Comparison of ENCODE assay signal across 14 cellular contexts in genomic region chr9:134215395-134215708, GRCh38. TPM values are rescaled to one million over a fixed set of nuclear protein-coding genes. Genes with fewer than 3 reads are reported as not detected.
DNase-seq lines count a peak whose midpoint lies in the region; ATAC-seq and TF ChIP-seq lines count a peak whose summit lies in the region.
"Had no signal": no experiment of that assay in that cellular context is flagged by ENCODE, and none has a peak within 500 bp of the region (broad histone marks: within the 10 kb centered on the region; RNA-seq: fewer than 3 reads in every experiment).

No MANE protein-coding gene starts in this region.

- H3K27ac Mint-ChIP-seq in Caco-2 (ENCODE audit: unreplicated experiment): no peak overlapping the region
- no peak overlapping the region for H3K27ac Mint-ChIP-seq in activated CD4-positive, alpha-beta T cell treated with anti-CD3 and anti-CD28 coated beads, Interleukin-2, amount 10 ng/mL, durations not matched to agents 24 days and 14 days
- H3K27ac Mint-ChIP-seq: activated CD4-positive, alpha-beta memory T cell treated with anti-CD3 and anti-CD28 coated beads for 36 hours had no signal

- H3K9me3 ChIP-seq in AG04450 (ENCODE audit: control insufficient read depth, insufficient read depth, low read length) (peaks cover 10% of the 10 kb centered on the region), adrenal gland (replicated peaks in 1 of 3) (no peaks in the 10 kb centered on the region), left ventricle myocardium inferior (replicated peaks) (peaks cover 6% of the 10 kb centered on the region), trophoblast cell (ENCODE audit: insufficient read depth, low read depth, low read length) (peaks cover 8% of the 10 kb centered on the region), Caco-2 (peaks cover 4% of the 10 kb centered on the region; the same call in 1 of the 2 replicates)
- H3K9me3 ChIP-seq: suprapubic skin had no signal

- H4K12ac ChIP-seq in trophoblast cell (ENCODE audit: low read depth, low read length): no peak overlapping the region

- no peak for ATAC-seq in omental fat pad (ENCODE audit: low FRiP score)

- H3K9ac ChIP-seq in trophoblast cell (ENCODE audit: low read length): no peak overlapping the region

- H3K27me3 ChIP-seq in AG04450 (ENCODE audit: control insufficient read depth, insufficient read depth, low read length) (no peaks in the 10 kb centered on the region), adrenal gland (no peaks in the 10 kb centered on the region), left ventricle myocardium inferior (ENCODE audit: low read depth) (no peaks in the 10 kb centered on the region), trophoblast cell (ENCODE audit: insufficient read depth, low read length) (no peaks in the 10 kb centered on the region), Caco-2 (replicated peaks; ENCODE audit: control insufficient read depth, insufficient read depth, low read length) (no peaks in the 10 kb centered on the region)
- H3K27me3 ChIP-seq: suprapubic skin had no signal

- BruUV-seq in Caco-2 (replicated peaks; lab: Mats Ljungman, UMichigan): no TSS peak

- H2BK12ac ChIP-seq in trophoblast cell (ENCODE audit: low read length): peak overlapping the region; percentile 38

- H3K36me3 ChIP-seq in adrenal gland (replicated peaks in 1 of 2): no peaks in the 10 kb centered on the region
- H3K36me3 ChIP-seq in left ventricle myocardium inferior: no peaks in the 10 kb centered on the region
- H3K36me3 ChIP-seq in trophoblast cell (ENCODE audit: control insufficient read depth in 1 of 2, insufficient read depth in 2 of 2, low read length in 2 of 2): no peaks in the 10 kb centered on the region
- no peaks in the 10 kb centered on the region for H3K36me3 ChIP-seq in Caco-2 (ENCODE audit: control insufficient read depth, insufficient read depth, low read length)
- H3K36me3 ChIP-seq: suprapubic skin had no signal

- CTCF ChIA-PET in AG04450 (lab: Charles Lee): interaction anchor here (0.8 to 0.9 kb wide), 2 partner anchors 20 to 44 kb away, joined by 3 read pairs; no protein-coding TSS in a partner anchor
- CTCF ChIA-PET in Caco-2 (lab: Charles Lee): interaction anchor here (1.7 kb wide), 1 partner anchor 44 kb away, joined by 8 read pairs; no protein-coding TSS in a partner anchor

- peak overlapping the region; percentile 94 for H3K27ac ChIP-seq in AG04450 (ENCODE audit: low read depth, low read length)
- peak overlapping the region in 4 of 5 donors; percentile 23 to 87 (median 66) for H3K27ac ChIP-seq in adrenal gland
- peak overlapping the region; percentile 85 for H3K27ac ChIP-seq in left ventricle myocardium inferior (replicated peaks)
- no peak overlapping the region for H3K27ac ChIP-seq in trophoblast cell (ENCODE audit: low read depth, low read length)
- H3K27ac ChIP-seq: suprapubic skin had no signal

- H3K36me3 Mint-ChIP-seq in Caco-2 (ENCODE audit: insufficient read depth, unreplicated experiment): no peaks in the 10 kb centered on the region
- no peaks in the 10 kb centered on the region for H3K36me3 Mint-ChIP-seq in activated CD4-positive, alpha-beta T cell treated with anti-CD3 and anti-CD28 coated beads, Interleukin-2, amount 10 ng/mL, durations not matched to agents 24 days and 14 days (ENCODE audit: low read depth)
- H3K36me3 Mint-ChIP-seq: activated CD4-positive, alpha-beta memory T cell treated with anti-CD3 and anti-CD28 coated beads for 36 hours had no signal

- H3K4me3 Mint-ChIP-seq in Caco-2 (ENCODE audit: unreplicated experiment): no peak overlapping the region
- H3K4me3 Mint-ChIP-seq in activated CD4-positive, alpha-beta T cell treated with anti-CD3 and anti-CD28 coated beads, Interleukin-2, amount 10 ng/mL, durations not matched to agents 24 days and 14 days: no peak overlapping the region
- H3K4me3 Mint-ChIP-seq: activated CD4-positive, alpha-beta memory T cell treated with anti-CD3 and anti-CD28 coated beads for 36 hours had no signal

- H3K4ac ChIP-seq in trophoblast cell (ENCODE audit: low read depth, low read length): no peak overlapping the region

- 44 to 73% (median 61%) methylated on average over 3 to 9 of the region's 9 CpGs for WGBS in adrenal gland, 4 donors
- WGBS in trophoblast cell (ENCODE audit: extremely low coverage, insufficient coverage, insufficient read length): no CpG with 5 or more reads among the region's 9 CpGs

- no peaks in the 10 kb centered on the region for H3K4me1 Mint-ChIP-seq in Caco-2 (ENCODE audit: low read depth, unreplicated experiment)
- no peaks in the 10 kb centered on the region for H3K4me1 Mint-ChIP-seq in activated CD4-positive, alpha-beta T cell treated with anti-CD3 and anti-CD28 coated beads, Interleukin-2, amount 10 ng/mL, durations not matched to agents 24 days and 14 days

- DNase-seq in AG04450 (ENCODE audit: low read depth, low spot score): no peak
- no peak for DNase-seq in adrenal gland
- DNase-seq in left ventricle myocardium inferior: no peak
- DNase-seq in trophoblast cell: no peak
- no peak for DNase-seq in omental fat pad (ENCODE audit: low spot score)
- DNase-seq in NCI-H1417 treated with DMSO at 0.1 percent for 48 hours (lab: John Stamatoyannopoulos, UW): no peak
- DNase-seq in Caco-2: no peak
- DNase-seq in activated CD4-positive, alpha-beta T cell treated with anti-CD3 and anti-CD28 coated beads, Interleukin-2, amount 10 ng/mL, durations not matched to agents 24 days and 14 days: no peak
- DNase-seq: activated CD4-positive, alpha-beta memory T cell treated with anti-CD3 and anti-CD28 coated beads for 36 hours; activated gamma-delta T cell; central memory CD4-positive, alpha-beta T cell had no signal

- no peak overlapping the region for H3K4me3 ChIP-seq in AG04450 (ENCODE audit: low read depth, low read length)
- H3K4me3 ChIP-seq in adrenal gland: no peak overlapping the region
- no peak overlapping the region for H3K4me3 ChIP-seq in left ventricle myocardium inferior
- no peak overlapping the region for H3K4me3 ChIP-seq in trophoblast cell (ENCODE audit: low read depth, low read length)
- H3K4me3 ChIP-seq in Caco-2 (ENCODE audit: low read depth, low read length): no peak overlapping the region
- H3K4me3 ChIP-seq: suprapubic skin had no signal

- H3K27me3 Mint-ChIP-seq in Caco-2 (ENCODE audit: insufficient read depth, unreplicated experiment): no peaks in the 10 kb centered on the region
- no peaks in the 10 kb centered on the region for H3K27me3 Mint-ChIP-seq in activated CD4-positive, alpha-beta T cell treated with anti-CD3 and anti-CD28 coated beads, Interleukin-2, amount 10 ng/mL, durations not matched to agents 24 days and 14 days
- H3K27me3 Mint-ChIP-seq: activated CD4-positive, alpha-beta memory T cell treated with anti-CD3 and anti-CD28 coated beads for 36 hours had no signal

- no peak overlapping the region for H4K8ac ChIP-seq in trophoblast cell (ENCODE audit: low read depth, low read length)

- no peak overlapping the region for H3K14ac ChIP-seq in trophoblast cell (ENCODE audit: low read length)

- POLR2A ChIA-PET in AG04450 (lab: Yijun Ruan, JAX): interaction anchor here (1.1 to 1.3 kb wide), 3 partner anchors 11 to 110 kb away, joined by 5 read pairs; no protein-coding TSS in a partner anchor
- POLR2A ChIA-PET in Caco-2 (lab: Charles Lee): no interaction called here

- no peak overlapping the region for H2AK5ac ChIP-seq in trophoblast cell (ENCODE audit: low read length)

- TF ChIP-seq POLR2A in adrenal gland (IDR thresholded peaks at IDR 0.05): no peak

- H3K4me1 ChIP-seq in adrenal gland (replicated peaks in 1 of 2) (peaks cover 0 to 28% of the 10 kb centered on the region in 2 donors), left ventricle myocardium inferior (peaks cover 41% of the 10 kb centered on the region), trophoblast cell (ENCODE audit: control insufficient read depth in 1 of 2, insufficient read depth in 2 of 2, low read length in 2 of 2) (no peaks in the 10 kb centered on the region), Caco-2 (no peaks in the 10 kb centered on the region; the same call in 1 of the 2 replicates)

- H3K79me1 ChIP-seq in trophoblast cell (ENCODE audit: low read length): no peaks in the 10 kb centered on the region

- H3K23ac ChIP-seq in trophoblast cell (ENCODE audit: low read length): no peak overlapping the region

- H2BK120ac ChIP-seq in trophoblast cell (ENCODE audit: insufficient read depth, low read length, poor library complexity): no peak overlapping the region

- no peak overlapping the region for H4K91ac ChIP-seq in trophoblast cell (ENCODE audit: low read depth, low read length)

- H3K4me2 ChIP-seq in trophoblast cell (ENCODE audit: low read length): no peak overlapping the region

- no peak overlapping the region for H3K18ac ChIP-seq in trophoblast cell (ENCODE audit: low read length)

- TF ChIP-seq CTCF in AG04450 (IDR thresholded peaks at IDR 0.05; ENCODE audit: low read depth, low read length): no peak
- TF ChIP-seq CTCF in adrenal gland (IDR thresholded peaks at IDR 0.05): no peak
- TF ChIP-seq CTCF in left ventricle myocardium inferior (IDR thresholded peaks at IDR 0.05; ENCODE audit: borderline replicate concordance): no peak
- TF ChIP-seq CTCF in omental fat pad (IDR thresholded peaks at IDR 0.05): no peak
- TF ChIP-seq CTCF in Caco-2 (IDR thresholded peaks at IDR 0.05; ENCODE audit: insufficient read depth in 1 of 2, low read depth in 1 of 2, low read length in 1 of 2, severe bottlenecking in 1 of 2, unreplicated experiment in 1 of 2): no peak

- no peak overlapping the region for H2AFZ ChIP-seq in trophoblast cell (ENCODE audit: insufficient read depth, low read length, poor library complexity)

- intact Hi-C loops in adrenal gland (cut with DNase I): no loop called here
- intact Hi-C loops in left ventricle myocardium inferior (cut with micrococcal nuclease): no loop called here
- intact Hi-C loops in Caco-2 (cut with micrococcal nuclease; ENCODE audit: unreplicated experiment): loop anchor here (5.0 kb wide), 1 partner anchor 227 kb away; no protein-coding TSS in a partner anchor
- intact Hi-C loops in activated CD4-positive, alpha-beta T cell treated with anti-CD3 and anti-CD28 coated beads, Interleukin-2, amount 10 ng/mL, durations not matched to agents 24 days and 14 days (cut with micrococcal nuclease): no loop called here

- H2BK5ac ChIP-seq in trophoblast cell (ENCODE audit: low read depth, low read length, poor library complexity): no peak overlapping the region

- no peaks in the 10 kb centered on the region for H3K9me3 Mint-ChIP-seq in Caco-2 (ENCODE audit: unreplicated experiment)
- H3K9me3 Mint-ChIP-seq in activated CD4-positive, alpha-beta T cell treated with anti-CD3 and anti-CD28 coated beads, Interleukin-2, amount 10 ng/mL, durations not matched to agents 24 days and 14 days: peaks cover 3% of the 10 kb centered on the region

- no peaks in the 10 kb centered on the region for H3K79me2 ChIP-seq in trophoblast cell (ENCODE audit: control insufficient read depth, insufficient read depth, low read length, poor library complexity)

RNA-seq across cellular contexts. Expression of gene RNU6ATAC, which starts 51.0 kb away (rescaled TPM):
- not detected in 2 replicates for polyA plus RNA-seq in AG04450 (2011; rRNA removed)
- under 0.01 TPM in 2 replicates for polyA minus RNA-seq in AG04450 (2011; rRNA and poly(A)+ RNA removed)
- 100 to 1,000 TPM in 1 of 8 donors, 10 to 100 TPM in 3, not detected in 4; 20.2 to 101 (median 59.5) TPM for total RNA-seq in adrenal gland
- not detected for polyA plus RNA-seq in adrenal gland
- total RNA-seq in left ventricle myocardium inferior: 157 TPM
- not detected in 2 replicates for polyA plus RNA-seq in trophoblast cell (2013)
- total RNA-seq in omental fat pad: not detected
- 72.9 and 99.0 TPM in 2 replicates for total RNA-seq in Caco-2 (2022)
- 16.3 and 40.4 TPM in 2 replicates for total RNA-seq in activated CD4-positive, alpha-beta T cell treated with anti-CD3 and anti-CD28 coated beads, Interleukin-2, amount 10 ng/mL, durations not matched to agents 24 days and 14 days
- total RNA-seq: HT-29, suprapubic skin had no signal
- polyA plus RNA-seq: keratinocyte had no signal
